ENCODE assay signal across 1 cellular context in genomic region chrX:128606817-128607216, GRCh38.
DNase-seq lines count a peak whose midpoint lies in the region; TF ChIP-seq lines count a peak whose summit lies in the region.
"Not testable (repeated sequence)": the region's sequence is repeated elsewhere in the genome, so short reads cannot be mapped to it uniquely, and the experiment has no call there.

No MANE protein-coding gene starts in this region.

- H3K4me3 Mint-ChIP-seq in chondrocyte (ENCODE audit: unreplicated experiment) = not testable (repeated sequence)

- H3K27me3 Mint-ChIP-seq in chondrocyte (ENCODE audit: low read depth) = not testable (repeated sequence)

- not testable (repeated sequence) for TF ChIP-seq CTCF in chondrocyte (IDR thresholded peaks at IDR 0.05)

- H3K4me1 Mint-ChIP-seq in chondrocyte (ENCODE audit: low read depth) = not testable (repeated sequence)

- peaks cover 19% of the 10 kb centered on the region for H3K9me3 Mint-ChIP-seq in chondrocyte (ENCODE audit: low read depth)

- not testable (repeated sequence) for H3K36me3 Mint-ChIP-seq in chondrocyte (ENCODE audit: low read depth)

- H3K27ac Mint-ChIP-seq in chondrocyte (ENCODE audit: unreplicated experiment) = not testable (repeated sequence)

- DNase-seq in chondrocyte (ENCODE audit: low spot score) = peak; percentile 90
